Comparison of ENCODE assay signal across 1 cellular context in the genomic region with DNA sequence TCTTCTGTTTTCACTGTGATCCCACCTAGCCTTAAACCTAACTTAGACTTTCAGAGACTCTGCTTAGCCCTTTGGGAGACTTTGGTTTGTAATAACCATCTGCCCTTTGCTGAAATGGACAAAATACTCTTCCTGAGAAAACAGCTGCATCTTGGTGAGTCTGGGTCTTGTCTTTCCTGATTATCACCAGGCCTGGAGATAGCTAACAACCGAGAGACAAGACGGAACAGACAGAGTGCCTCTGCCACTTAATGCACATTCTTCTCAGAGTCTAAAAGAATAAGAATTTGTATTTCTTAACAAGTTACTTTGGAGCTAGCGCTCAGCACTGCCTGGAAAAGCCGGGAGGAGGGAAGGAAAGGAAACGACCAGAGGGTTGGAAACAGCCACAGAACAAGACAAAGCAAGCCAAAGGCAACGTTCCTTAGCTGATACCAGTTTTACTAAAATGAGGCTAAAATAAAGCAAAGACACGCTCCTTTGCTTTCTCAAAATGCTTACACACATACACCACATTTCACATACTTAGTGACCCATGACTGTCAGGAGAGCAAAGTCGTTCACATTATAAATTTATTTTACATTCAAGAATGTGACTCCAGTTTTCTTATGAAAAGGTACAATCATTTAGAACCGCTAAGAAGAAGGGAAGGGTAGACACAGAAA.
TF ChIP-seq lines count a peak whose summit lies in the region.

No MANE protein-coding gene starts in this region.

TF ChIP-seq in GM12878, 131 proteins besides CTCF, POLR2A, EP300 and RAD21 (continued from another document):
- TF ChIP-seq, protein P1, sequence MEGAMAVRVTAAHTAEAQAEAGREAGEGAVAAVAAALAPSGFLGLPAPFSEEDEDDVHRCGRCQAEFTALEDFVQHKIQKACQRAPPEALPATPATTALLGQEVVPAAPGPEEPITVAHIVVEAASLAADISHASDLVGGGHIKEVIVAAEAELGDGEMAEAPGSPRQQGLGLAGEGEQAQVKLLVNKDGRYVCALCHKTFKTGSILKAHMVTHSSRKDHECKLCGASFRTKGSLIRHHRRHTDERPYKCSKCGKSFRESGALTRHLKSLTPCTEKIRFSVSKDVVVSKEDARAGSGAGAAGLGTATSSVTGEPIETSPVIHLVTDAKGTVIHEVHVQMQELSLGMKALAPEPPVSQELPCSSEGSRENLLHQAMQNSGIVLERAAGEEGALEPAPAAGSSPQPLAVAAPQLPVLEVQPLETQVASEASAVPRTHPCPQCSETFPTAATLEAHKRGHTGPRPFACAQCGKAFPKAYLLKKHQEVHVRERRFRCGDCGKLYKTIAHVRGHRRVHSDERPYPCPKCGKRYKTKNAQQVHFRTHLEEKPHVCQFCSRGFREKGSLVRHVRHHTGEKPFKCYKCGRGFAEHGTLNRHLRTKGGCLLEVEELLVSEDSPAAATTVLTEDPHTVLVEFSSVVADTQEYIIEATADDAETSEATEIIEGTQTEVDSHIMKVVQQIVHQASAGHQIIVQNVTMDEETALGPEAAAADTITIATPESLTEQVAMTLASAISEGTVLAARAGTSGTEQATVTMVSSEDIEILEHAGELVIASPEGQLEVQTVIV (IDR thresholded peaks at IDR 0.05; ENCODE audit: borderline replicate concordance, partially characterized antibody) = no peak
- TF ChIP-seq RFX5 (IDR thresholded peaks at IDR 0.05; ENCODE audit: low read depth, low read length) (no peak), CREM (IDR thresholded peaks at IDR 0.05; ENCODE audit: low read depth) (0 out of 2 replicates have a peak, but pooled peaks have one; percentile 12), RUNX3 (IDR thresholded peaks at IDR 0.05; ENCODE audit: low read length) (peak; percentile 24; the same call in 1 of the 2 replicates), ZBED1 (IDR thresholded peaks at IDR 0.05; ENCODE audit: borderline replicate concordance) (peak; percentile 51; the same call in 1 of the 2 replicates), YY1 (IDR thresholded peaks at IDR 0.05; ENCODE audit: low read depth, low read length) (no peak), ASH2L (IDR thresholded peaks at IDR 0.05; ENCODE audit: borderline replicate concordance, low read depth) (no peak), PAX5 (IDR thresholded peaks at IDR 0.05; ENCODE audit: borderline replicate concordance, low read depth, low read length) (peak; percentile 96), IKZF1 (conservative IDR thresholded peaks at IDR 0.05) (no peak), RAD51 (IDR thresholded peaks at IDR 0.05) (no peak), NR2F1 (conservative IDR thresholded peaks at IDR 0.05) (peak; percentile 71), WRNIP1 (IDR thresholded peaks at IDR 0.05; ENCODE audit: borderline replicate concordance, low read depth, low read length) (no peak)
- TF ChIP-seq, protein P2, sequence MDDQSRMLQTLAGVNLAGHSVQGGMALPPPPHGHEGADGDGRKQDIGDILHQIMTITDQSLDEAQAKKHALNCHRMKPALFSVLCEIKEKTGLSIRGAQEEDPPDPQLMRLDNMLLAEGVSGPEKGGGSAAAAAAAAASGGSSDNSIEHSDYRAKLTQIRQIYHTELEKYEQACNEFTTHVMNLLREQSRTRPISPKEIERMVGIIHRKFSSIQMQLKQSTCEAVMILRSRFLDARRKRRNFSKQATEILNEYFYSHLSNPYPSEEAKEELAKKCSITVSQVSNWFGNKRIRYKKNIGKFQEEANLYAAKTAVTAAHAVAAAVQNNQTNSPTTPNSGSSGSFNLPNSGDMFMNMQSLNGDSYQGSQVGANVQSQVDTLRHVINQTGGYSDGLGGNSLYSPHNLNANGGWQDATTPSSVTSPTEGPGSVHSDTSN (IDR thresholded peaks at IDR 0.05; ENCODE audit: insufficient replicate concordance, low read depth, low read length) = no peak
- TF ChIP-seq, protein P3, sequence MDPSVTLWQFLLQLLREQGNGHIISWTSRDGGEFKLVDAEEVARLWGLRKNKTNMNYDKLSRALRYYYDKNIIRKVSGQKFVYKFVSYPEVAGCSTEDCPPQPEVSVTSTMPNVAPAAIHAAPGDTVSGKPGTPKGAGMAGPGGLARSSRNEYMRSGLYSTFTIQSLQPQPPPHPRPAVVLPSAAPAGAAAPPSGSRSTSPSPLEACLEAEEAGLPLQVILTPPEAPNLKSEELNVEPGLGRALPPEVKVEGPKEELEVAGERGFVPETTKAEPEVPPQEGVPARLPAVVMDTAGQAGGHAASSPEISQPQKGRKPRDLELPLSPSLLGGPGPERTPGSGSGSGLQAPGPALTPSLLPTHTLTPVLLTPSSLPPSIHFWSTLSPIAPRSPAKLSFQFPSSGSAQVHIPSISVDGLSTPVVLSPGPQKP (IDR thresholded peaks at IDR 0.05; ENCODE audit: low read depth, low read length) = no peak
- TF ChIP-seq, protein P4, sequence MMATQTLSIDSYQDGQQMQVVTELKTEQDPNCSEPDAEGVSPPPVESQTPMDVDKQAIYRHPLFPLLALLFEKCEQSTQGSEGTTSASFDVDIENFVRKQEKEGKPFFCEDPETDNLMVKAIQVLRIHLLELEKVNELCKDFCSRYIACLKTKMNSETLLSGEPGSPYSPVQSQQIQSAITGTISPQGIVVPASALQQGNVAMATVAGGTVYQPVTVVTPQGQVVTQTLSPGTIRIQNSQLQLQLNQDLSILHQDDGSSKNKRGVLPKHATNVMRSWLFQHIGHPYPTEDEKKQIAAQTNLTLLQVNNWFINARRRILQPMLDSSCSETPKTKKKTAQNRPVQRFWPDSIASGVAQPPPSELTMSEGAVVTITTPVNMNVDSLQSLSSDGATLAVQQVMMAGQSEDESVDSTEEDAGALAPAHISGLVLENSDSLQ (IDR thresholded peaks at IDR 0.05) = no peak
